ENCODE assay signal across 7 cellular contexts in genomic region chr6:15981956-15982355, GRCh38.
"Had no signal": no experiment of that assay in that cellular context is flagged by ENCODE, and none has a peak within 500 bp of the region (broad histone marks: within the 10 kb centered on the region; RNA-seq: fewer than 3 reads in every experiment).

No MANE protein-coding gene starts in this region.

- H3K4me3 ChIP-seq: GM12878 had no signal

- DNase-seq: GDM1, GF-D8 had no signal

- FAIRE-seq: G401.6, GM12878, GM12892, GM18507, GM19239 had no signal
